ENCODE assay signal across 19 cellular contexts in genomic region chr11:61011239-61011870, GRCh38. TPM values are rescaled to one million over a fixed set of nuclear protein-coding genes. Genes with fewer than 3 reads are reported as not detected.
A peak's percentile ranks its signal among the peaks of the same experiment; 100 is the strongest.
DNase-seq lines count a peak whose midpoint lies in the region; ATAC-seq and TF ChIP-seq lines count a peak whose summit lies in the region.
"Had no signal": no experiment of that assay in that cellular context is flagged by ENCODE, and none has a peak within 500 bp of the region (broad histone marks: within the 10 kb centered on the region; RNA-seq: fewer than 3 reads in every experiment).

No MANE protein-coding gene starts in this region.

- peaks cover 29% of the 10 kb centered on the region for H3K36me3 Mint-ChIP-seq in activated naive CD4-positive, alpha-beta T cell treated with anti-CD3 and anti-CD28 coated beads, Interleukin-2, amount 50 U/mL, for 24 hours
- H3K36me3 Mint-ChIP-seq in activated CD4-positive, alpha-beta memory T cell treated with anti-CD3 and anti-CD28 coated beads for 36 hours: peaks cover 80% of the 10 kb centered on the region

- POLR2A ChIA-PET in activated CD4-positive, alpha-beta memory T cell treated with anti-CD3 and anti-CD28 coated beads for 36 hours (lab: Charles Lee): interaction anchor here (2.2 kb wide), 1 partner anchor 8 kb away, joined by 9 read pairs; no protein-coding TSS in a partner anchor

- H3K9me3 ChIP-seq in stomach: no peaks in the 10 kb centered on the region
- H3K9me3 ChIP-seq: left ventricle myocardium inferior, tibial artery had no signal

- peak overlapping the region; percentile 93 for H3K27ac Mint-ChIP-seq in activated naive CD4-positive, alpha-beta T cell treated with anti-CD3 and anti-CD28 coated beads, Interleukin-2, amount 50 U/mL, for 24 hours
- peak overlapping the region; percentile 66 for H3K27ac Mint-ChIP-seq in activated CD4-positive, alpha-beta memory T cell treated with anti-CD3 and anti-CD28 coated beads for 36 hours

- TF ChIP-seq POLR2A in stomach (IDR thresholded peaks at IDR 0.05): no peak

- peaks cover 66% of the 10 kb centered on the region for H3K4me1 Mint-ChIP-seq in activated naive CD4-positive, alpha-beta T cell treated with anti-CD3 and anti-CD28 coated beads, Interleukin-2, amount 50 U/mL, for 24 hours
- peaks cover 56% of the 10 kb centered on the region for H3K4me1 Mint-ChIP-seq in activated CD4-positive, alpha-beta memory T cell treated with anti-CD3 and anti-CD28 coated beads for 36 hours (ENCODE audit: low read depth)

- CTCF ChIA-PET in activated CD4-positive, alpha-beta memory T cell treated with anti-CD3 and anti-CD28 coated beads for 36 hours (lab: Charles Lee): interaction anchor here (0.9 to 2.1 kb wide), 2 partner anchors 42 to 180 kb away, joined by 3 to 8 read pairs; no protein-coding TSS in a partner anchor

- intact Hi-C loops in activated CD4-positive, alpha-beta memory T cell treated with anti-CD3 and anti-CD28 coated beads for 36 hours (cut with micrococcal nuclease): no loop called here
- intact Hi-C loops in stomach (cut with DNase I; ENCODE audit: low total_unique reads): no loop called here

- TF ChIP-seq CTCF in stomach (IDR thresholded peaks at IDR 0.05): no peak

- H3K4me1 ChIP-seq in stomach: peaks cover 14 to 19% (median 19%) of the 10 kb centered on the region in 4 donors

- 63 to 76% (median 69%) methylated on average over 6 to 7 of the region's 7 CpGs for WGBS in stomach, 5 donors

- no peaks in the 10 kb centered on the region for H3K36me3 ChIP-seq in stomach
- H3K36me3 ChIP-seq: left ventricle myocardium inferior, tibial artery had no signal

- H3K27ac ChIP-seq in stomach: no peak overlapping the region
- H3K27ac ChIP-seq: KMS-11, left ventricle myocardium inferior, tibial artery had no signal

- no peaks in the 10 kb centered on the region for H3K9me3 Mint-ChIP-seq in activated naive CD4-positive, alpha-beta T cell treated with anti-CD3 and anti-CD28 coated beads, Interleukin-2, amount 50 U/mL, for 24 hours
- H3K9me3 Mint-ChIP-seq in activated CD4-positive, alpha-beta memory T cell treated with anti-CD3 and anti-CD28 coated beads for 36 hours: no peaks in the 10 kb centered on the region

- DNase-seq in activated naive CD4-positive, alpha-beta T cell treated with Interleukin-2 at 50 U/mL for 16 hours: no peak
- DNase-seq in activated CD4-positive, alpha-beta memory T cell treated with anti-CD3 and anti-CD28 coated beads for 36 hours: no peak
- DNase-seq in left kidney (ENCODE audit: low read depth, low spot score) (peak; percentile 59), stomach (peak; percentile 45), RPMI8226 (no peak)
- DNase-seq in stimulated activated CD4-positive, alpha-beta T cell treated with anti-CD3 and anti-CD28 coated beads, Interleukin-2, amount 100 ng/mL, for 24 hours: no peak
- DNase-seq: activated CD8-positive, alpha-beta memory T cell treated with anti-CD3 and anti-CD28 coated beads for 24 hours; GOT3; left ventricle myocardium inferior; NCI-H1930; NK-92 treated with Interleukin-12 subunit alpha and Interleukin-12 subunit beta, amount 100 ng/mL, for 24 hours; stimulated activated CD4-positive, alpha-beta T cell treated with anti-CD3 and anti-CD28 coated beads, Interleukin-15, amount 100 ng/mL, for 24 hours; tibial artery had no signal

- no peak overlapping the region for H3K4me3 Mint-ChIP-seq in activated naive CD4-positive, alpha-beta T cell treated with anti-CD3 and anti-CD28 coated beads, Interleukin-2, amount 50 U/mL, for 24 hours
- no peak overlapping the region for H3K4me3 Mint-ChIP-seq in activated CD4-positive, alpha-beta memory T cell treated with anti-CD3 and anti-CD28 coated beads for 36 hours

- no peaks in the 10 kb centered on the region for H3K27me3 Mint-ChIP-seq in activated naive CD4-positive, alpha-beta T cell treated with anti-CD3 and anti-CD28 coated beads, Interleukin-2, amount 50 U/mL, for 24 hours
- no peaks in the 10 kb centered on the region for H3K27me3 Mint-ChIP-seq in activated CD4-positive, alpha-beta memory T cell treated with anti-CD3 and anti-CD28 coated beads for 36 hours

- H3K4me3 ChIP-seq in stomach: no peak overlapping the region
- H3K4me3 ChIP-seq: left ventricle myocardium inferior, tibial artery had no signal

- TF ChIP-seq EP300 in stomach (IDR thresholded peaks at IDR 0.05): no peak

- H3K27me3 ChIP-seq in stomach: peaks cover 0 to 34% (median 17%) of the 10 kb centered on the region in 3 donors

- ATAC-seq in HG02642 (IDR thresholded peaks at IDR 0.05; ENCODE audit: poor library complexity, unreplicated experiment): no peak

RNA-seq across cellular contexts. Expression of gene CD6, which starts 39.9 kb away (rescaled TPM):
- total RNA-seq in activated CD4-positive, alpha-beta memory T cell treated with anti-CD3 and anti-CD28 coated beads for 36 hours: 100 to 1,000 TPM; 271 to 279 TPM
- total RNA-seq in stomach: 1 to 10 TPM in 3 of 5 donors, not detected in 2; 1.6 to 2.8 (median 2.3) TPM
- 1 to 10 TPM; 1.1 to 1.2 (median 1.1) TPM for polyA plus RNA-seq in stomach
- total RNA-seq: fibroblast of lung, HT1080, RPMI7951 had no signal
- polyA plus RNA-seq: fibroblast of lung had no signal

RNA-seq across cellular contexts. Expression of gene SLC15A3, which starts 59.4 kb away (rescaled TPM):
- 1 to 10 TPM; 1.3 to 1.8 TPM for total RNA-seq in activated CD4-positive, alpha-beta memory T cell treated with anti-CD3 and anti-CD28 coated beads for 36 hours
- total RNA-seq in stomach: 10 to 100 TPM in 3 of 5 donors, 1 to 10 TPM in 2; 7.9 to 29.5 (median 13.4) TPM
- 10 to 100 TPM; 25.8 to 33.6 (median 32.2) TPM for polyA plus RNA-seq in stomach

Comparison
In these comparisons a context has a peak if more than half of its experiments do, and no peak if none do; other contexts are left out.
1. DNase-seq: peak in left kidney (single experiment) and stomach (single experiment); none in activated naive CD4-positive, alpha-beta T cell treated with Interleukin-2 at 50 U/mL for 16 hours (single experiment), activated CD4-positive, alpha-beta memory T cell treated with anti-CD3 and anti-CD28 coated beads for 36 hours (single experiment), RPMI8226 (single experiment) and stimulated activated CD4-positive, alpha-beta T cell treated with anti-CD3 and anti-CD28 coated beads, Interleukin-2, amount 100 ng/mL, for 24 hours (0 of 2).
2. RNA of gene CD6, which starts 39.9 kb away (total RNA-seq): 271 to 279 TPM in activated CD4-positive, alpha-beta memory T cell treated with anti-CD3 and anti-CD28 coated beads for 36 hours; 1.6 to 2.8 TPM in stomach; every median in the first group is over 10 times any median in the second.